15 cellular contexts compared by ENCODE assay signal in genomic region chrX:45001038-45001437, GRCh38.
A peak's percentile ranks its signal among the peaks of the same experiment; 100 is the strongest.
DNase-seq lines count a peak whose midpoint lies in the region; ATAC-seq, FAIRE-seq and TF ChIP-seq lines count a peak whose summit lies in the region.
"Had no signal": no experiment of that assay in that cellular context is flagged by ENCODE, and none has a peak within 500 bp of the region (broad histone marks: within the 10 kb centered on the region; RNA-seq: fewer than 3 reads in every experiment).

No MANE protein-coding gene starts in this region.

- ATAC-seq in PC-3 (no peak; the same call in 1 of the 2 replicates), GM19035 (IDR thresholded peaks at IDR 0.05; ENCODE audit: unreplicated experiment) (no peak)
- no peak for ATAC-seq in stimulated activated naive CD8-positive, alpha-beta T cell treated with anti-CD3 and anti-CD28 coated beads, Interleukin-15, amount 100 ng/mL, for 72 hours

- no peak overlapping the region for H2AFZ ChIP-seq in mammary epithelial cell (ENCODE audit: low read depth, low read length)
- H2AFZ ChIP-seq in PC-3 (ENCODE audit: low read length) = no peak overlapping the region

- peaks cover 0 to 5% of the 10 kb centered on the region in 2 donors for H3K9me3 Mint-ChIP-seq in stimulated activated naive CD8-positive, alpha-beta T cell treated with anti-CD3 and anti-CD28 coated beads, Interleukin-15, amount 100 ng/mL, for 72 hours

- TF ChIP-seq CTCF in mammary epithelial cell (conservative IDR thresholded peaks at IDR 0.05 in 1 of 2, IDR thresholded peaks at IDR 0.05 in 1 of 2; ENCODE audit: extremely low read depth in 1 of 2, insufficient read depth in 1 of 2, low read depth in 1 of 2, low read length in 2 of 2) = no peak
- no peak for TF ChIP-seq CTCF in breast epithelium (IDR thresholded peaks at IDR 0.05)
- no peak for TF ChIP-seq CTCF in PC-3 (conservative IDR thresholded peaks at IDR 0.05; ENCODE audit: low read depth, low read length)
- TF ChIP-seq CTCF in GM10248 (IDR thresholded peaks at IDR 0.05; ENCODE audit: control extremely low read depth, extremely low read depth, low read depth, missing control alignments) = no peak

- POLR2A ChIA-PET in PC-3 (lab: Charles Lee; ENCODE audit: unreplicated experiment) (no interaction called here), GM10248 (lab: Yijun Ruan, JAX) (no interaction called here)

- H3K4me3 ChIP-seq in mammary epithelial cell (replicated peaks in 1 of 3; ENCODE audit: insufficient read depth in 1 of 3, low read depth in 2 of 3, low read length in 3 of 3) = no peak overlapping the region
- no peak overlapping the region for H3K4me3 ChIP-seq in breast epithelium
- H3K4me3 ChIP-seq in PC-3 (ENCODE audit: low read length) = no peak overlapping the region
- H3K4me3 ChIP-seq: lung, ovary had no signal

- peaks cover 62% of the 10 kb centered on the region for H3K4me1 Mint-ChIP-seq in stimulated activated naive CD8-positive, alpha-beta T cell treated with anti-CD3 and anti-CD28 coated beads, Interleukin-15, amount 100 ng/mL, for 72 hours
- H3K4me1 Mint-ChIP-seq: brain had no signal

- in situ Hi-C loops in mammary epithelial cell (cut with MboI; ENCODE audit: low sequenced_read_pairs in 2 of 2) = no loop called here

- H3K9me2 ChIP-seq in PC-3 (replicated peaks; ENCODE audit: low read length) = no peaks in the 10 kb centered on the region

- H3K4me3 Mint-ChIP-seq in stimulated activated naive CD8-positive, alpha-beta T cell treated with anti-CD3 and anti-CD28 coated beads, Interleukin-15, amount 100 ng/mL, for 72 hours = peak overlapping the region; percentile 69 to 70
- H3K4me3 Mint-ChIP-seq: brain had no signal

- no peak for TF ChIP-seq POLR2A in breast epithelium (IDR thresholded peaks at IDR 0.05)

- H4K20me1 ChIP-seq in mammary epithelial cell (ENCODE audit: insufficient read depth, low read length) (no peaks in the 10 kb centered on the region), PC-3 (ENCODE audit: low read length) (no peaks in the 10 kb centered on the region)

- H3K4me2 ChIP-seq in mammary epithelial cell (ENCODE audit: insufficient read depth, low read depth, low read length) (peak overlapping the region; percentile 64), PC-3 (ENCODE audit: low read length) (peak overlapping the region; percentile 65)

- WGBS in mammary epithelial cell (ENCODE audit: low coverage, missing lambda C conversion rate) = 39% methylated on average over 4 of the region's 4 CpGs

- H3K27me3 ChIP-seq in mammary epithelial cell (ENCODE audit: insufficient read depth, low read length) = no peaks in the 10 kb centered on the region
- H3K27me3 ChIP-seq in breast epithelium = no peaks in the 10 kb centered on the region
- no peaks in the 10 kb centered on the region for H3K27me3 ChIP-seq in PC-3 (ENCODE audit: low read length)
- H3K27me3 ChIP-seq: ovary had no signal

- DNase-seq in mammary epithelial cell = no peak
- DNase-seq in breast epithelium (ENCODE audit: low spot score in 2 of 2) = no peak
- DNase-seq in PC-3 = peak; percentile 71
- no peak for DNase-seq in stimulated activated naive CD8-positive, alpha-beta T cell treated with anti-CD3 and anti-CD28 coated beads, Interleukin-15, amount 100 ng/mL, for 72 hours
- DNase-seq in GM10248 (ENCODE audit: extremely low spot score) = no peak
- no peak for DNase-seq in putamen (ENCODE audit: low spot score)
- DNase-seq: activated CD8-positive, alpha-beta memory T cell treated with anti-CD3 and anti-CD28 coated beads, Interleukin-2, amount 50 U/mL, for 48 hours; hippocampal formation; NCI-H1694 treated with DMSO at 0.1 percent for 48 hours; ovary; stimulated activated naive CD4-positive, alpha-beta T cell had no signal

- CTCF ChIA-PET in mammary epithelial cell (lab: Charles Lee; ENCODE audit: low non-redundant PET) (no interaction called here), PC-3 (lab: Charles Lee) (no interaction called here), GM10248 (lab: Yijun Ruan, JAX) (no interaction called here)

- H3K4me1 ChIP-seq in mammary epithelial cell (ENCODE audit: insufficient read depth, low read length) (peaks cover 3% of the 10 kb centered on the region), breast epithelium (peaks cover 0 to 7% of the 10 kb centered on the region in 2 donors), PC-3 (ENCODE audit: insufficient read depth, low read length) (peaks cover 39% of the 10 kb centered on the region)

- peak; percentile 28 for FAIRE-seq in colon (lab: Jason Lieb, UNC)

- H3K36me3 ChIP-seq in mammary epithelial cell (ENCODE audit: insufficient read depth, low read length) (no peaks in the 10 kb centered on the region), breast epithelium (no peaks in the 10 kb centered on the region), PC-3 (ENCODE audit: low read depth, low read length) (no peaks in the 10 kb centered on the region)
- H3K36me3 ChIP-seq: ovary had no signal

- no peaks in the 10 kb centered on the region for H3K9me3 ChIP-seq in mammary epithelial cell (replicated peaks; ENCODE audit: insufficient read depth, low read length)
- H3K9me3 ChIP-seq in breast epithelium = peaks cover 2% of the 10 kb centered on the region in 2 donors
- H3K9me3 ChIP-seq in PC-3 (ENCODE audit: low read length) = no peaks in the 10 kb centered on the region
- H3K9me3 ChIP-seq: ovary had no signal

- H3K9ac ChIP-seq in mammary epithelial cell (ENCODE audit: insufficient read depth, low read length) = no peak overlapping the region
- no peak overlapping the region for H3K9ac ChIP-seq in PC-3 (ENCODE audit: low read length)

- dilution Hi-C loops in mammary epithelial cell (cut with HindIII; ENCODE audit: low sequenced_read_pairs) = no loop called here

- no peak overlapping the region for H3K27ac ChIP-seq in mammary epithelial cell (ENCODE audit: insufficient read depth, low read depth, low read length)
- no peak overlapping the region for H3K27ac ChIP-seq in breast epithelium
- peak overlapping the region; percentile 43 for H3K27ac ChIP-seq in PC-3 (ENCODE audit: low read length)
- H3K27ac ChIP-seq: ovary had no signal

- BruUV-seq in mammary epithelial cell (replicated peaks; lab: Mats Ljungman, UMichigan) (no TSS peak), PC-3 (replicated peaks; lab: Mats Ljungman, UMichigan) (no TSS peak)

- intact Hi-C loops in mammary epithelial cell (cut with micrococcal nuclease) = no loop called here
- intact Hi-C loops in breast epithelium (cut with DNase I; ENCODE audit: low total_unique reads) = no loop called here
- intact Hi-C loops in PC-3 (cut with micrococcal nuclease) = no loop called here

- no peaks in the 10 kb centered on the region for H3K27me3 Mint-ChIP-seq in stimulated activated naive CD8-positive, alpha-beta T cell treated with anti-CD3 and anti-CD28 coated beads, Interleukin-15, amount 100 ng/mL, for 72 hours
- H3K27me3 Mint-ChIP-seq: brain had no signal

- H3K79me2 ChIP-seq in mammary epithelial cell (ENCODE audit: insufficient read depth, low read length) (peaks cover 85% of the 10 kb centered on the region), PC-3 (ENCODE audit: low read length) (peaks cover 88% of the 10 kb centered on the region)

- no peaks in the 10 kb centered on the region for H3F3A ChIP-seq in PC-3 (ENCODE audit: low read length, unreplicated experiment)

- peak overlapping the region in 1 of 2 donors; percentile 86 for H3K27ac Mint-ChIP-seq in stimulated activated naive CD8-positive, alpha-beta T cell treated with anti-CD3 and anti-CD28 coated beads, Interleukin-15, amount 100 ng/mL, for 72 hours
- H3K27ac Mint-ChIP-seq: brain had no signal
